In the genomic region with DNA sequence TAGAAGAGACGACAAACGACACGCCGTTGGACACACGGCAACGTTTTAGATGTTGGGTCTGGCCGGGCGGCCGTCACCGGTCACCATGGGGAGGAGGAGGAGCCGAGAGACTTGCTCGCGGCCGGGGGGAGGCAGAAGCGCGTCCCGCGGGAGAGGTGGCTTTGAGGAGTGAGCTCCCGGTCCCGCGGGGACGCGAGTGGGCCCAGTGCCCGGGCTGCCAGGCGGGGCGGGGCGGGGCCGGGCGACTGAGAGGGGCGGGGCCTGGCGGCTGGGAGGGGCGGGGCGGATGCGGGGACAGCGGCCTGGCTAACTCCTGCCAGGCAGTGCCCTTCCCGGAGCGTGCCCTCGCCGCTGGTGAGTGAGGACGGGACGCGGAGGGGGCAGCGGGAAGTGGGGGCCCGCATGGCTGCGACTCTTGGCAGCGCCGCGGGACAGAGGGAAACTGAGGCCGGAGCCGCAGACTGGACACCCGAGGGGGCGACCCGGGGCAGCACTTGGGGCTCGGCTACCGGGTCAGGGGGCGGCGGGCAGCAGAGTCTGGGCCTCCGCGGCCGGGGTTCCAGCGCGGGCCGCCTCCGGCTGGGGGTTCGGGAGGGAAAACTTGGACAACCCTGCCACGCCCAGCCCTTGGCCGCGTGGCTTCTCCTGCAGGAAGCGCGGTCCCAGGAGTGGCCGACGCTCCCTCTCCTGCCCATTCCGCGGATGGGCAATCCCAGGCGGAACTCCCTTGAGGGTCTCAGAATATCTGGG, we compare ENCODE assay signal across 1 cellular context.
TF ChIP-seq lines count a peak whose summit lies in the region.

A gene (plus strand): TSS at position 309 of the 750 bp plus-strand sequence. CDS start 7,680 bp downstream, outside the sequence.

TF ChIP-seq in WTC11, 78 proteins besides CTCF, POLR2A, EP300 and RAD21 (continued from another document):
- TF ChIP-seq, protein P1, sequence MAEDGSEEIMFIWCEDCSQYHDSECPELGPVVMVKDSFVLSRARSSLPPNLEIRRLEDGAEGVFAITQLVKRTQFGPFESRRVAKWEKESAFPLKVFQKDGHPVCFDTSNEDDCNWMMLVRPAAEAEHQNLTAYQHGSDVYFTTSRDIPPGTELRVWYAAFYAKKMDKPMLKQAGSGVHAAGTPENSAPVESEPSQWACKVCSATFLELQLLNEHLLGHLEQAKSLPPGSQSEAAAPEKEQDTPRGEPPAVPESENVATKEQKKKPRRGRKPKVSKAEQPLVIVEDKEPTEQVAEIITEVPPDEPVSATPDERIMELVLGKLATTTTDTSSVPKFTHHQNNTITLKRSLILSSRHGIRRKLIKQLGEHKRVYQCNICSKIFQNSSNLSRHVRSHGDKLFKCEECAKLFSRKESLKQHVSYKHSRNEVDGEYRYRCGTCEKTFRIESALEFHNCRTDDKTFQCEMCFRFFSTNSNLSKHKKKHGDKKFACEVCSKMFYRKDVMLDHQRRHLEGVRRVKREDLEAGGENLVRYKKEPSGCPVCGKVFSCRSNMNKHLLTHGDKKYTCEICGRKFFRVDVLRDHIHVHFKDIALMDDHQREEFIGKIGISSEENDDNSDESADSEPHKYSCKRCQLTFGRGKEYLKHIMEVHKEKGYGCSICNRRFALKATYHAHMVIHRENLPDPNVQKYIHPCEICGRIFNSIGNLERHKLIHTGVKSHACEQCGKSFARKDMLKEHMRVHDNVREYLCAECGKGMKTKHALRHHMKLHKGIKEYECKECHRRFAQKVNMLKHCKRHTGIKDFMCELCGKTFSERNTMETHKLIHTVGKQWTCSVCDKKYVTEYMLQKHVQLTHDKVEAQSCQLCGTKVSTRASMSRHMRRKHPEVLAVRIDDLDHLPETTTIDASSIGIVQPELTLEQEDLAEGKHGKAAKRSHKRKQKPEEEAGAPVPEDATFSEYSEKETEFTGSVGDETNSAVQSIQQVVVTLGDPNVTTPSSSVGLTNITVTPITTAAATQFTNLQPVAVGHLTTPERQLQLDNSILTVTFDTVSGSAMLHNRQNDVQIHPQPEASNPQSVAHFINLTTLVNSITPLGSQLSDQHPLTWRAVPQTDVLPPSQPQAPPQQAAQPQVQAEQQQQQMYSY (CRISPR knock-in tag; IDR thresholded peaks at IDR 0.05), result peak; percentile 82
- TF ChIP-seq, protein P2, sequence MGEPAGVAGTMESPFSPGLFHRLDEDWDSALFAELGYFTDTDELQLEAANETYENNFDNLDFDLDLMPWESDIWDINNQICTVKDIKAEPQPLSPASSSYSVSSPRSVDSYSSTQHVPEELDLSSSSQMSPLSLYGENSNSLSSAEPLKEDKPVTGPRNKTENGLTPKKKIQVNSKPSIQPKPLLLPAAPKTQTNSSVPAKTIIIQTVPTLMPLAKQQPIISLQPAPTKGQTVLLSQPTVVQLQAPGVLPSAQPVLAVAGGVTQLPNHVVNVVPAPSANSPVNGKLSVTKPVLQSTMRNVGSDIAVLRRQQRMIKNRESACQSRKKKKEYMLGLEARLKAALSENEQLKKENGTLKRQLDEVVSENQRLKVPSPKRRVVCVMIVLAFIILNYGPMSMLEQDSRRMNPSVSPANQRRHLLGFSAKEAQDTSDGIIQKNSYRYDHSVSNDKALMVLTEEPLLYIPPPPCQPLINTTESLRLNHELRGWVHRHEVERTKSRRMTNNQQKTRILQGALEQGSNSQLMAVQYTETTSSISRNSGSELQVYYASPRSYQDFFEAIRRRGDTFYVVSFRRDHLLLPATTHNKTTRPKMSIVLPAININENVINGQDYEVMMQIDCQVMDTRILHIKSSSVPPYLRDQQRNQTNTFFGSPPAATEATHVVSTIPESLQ (CRISPR knock-in tag; IDR thresholded peaks at IDR 0.05), result no peak
- TF ChIP-seq, protein P3, sequence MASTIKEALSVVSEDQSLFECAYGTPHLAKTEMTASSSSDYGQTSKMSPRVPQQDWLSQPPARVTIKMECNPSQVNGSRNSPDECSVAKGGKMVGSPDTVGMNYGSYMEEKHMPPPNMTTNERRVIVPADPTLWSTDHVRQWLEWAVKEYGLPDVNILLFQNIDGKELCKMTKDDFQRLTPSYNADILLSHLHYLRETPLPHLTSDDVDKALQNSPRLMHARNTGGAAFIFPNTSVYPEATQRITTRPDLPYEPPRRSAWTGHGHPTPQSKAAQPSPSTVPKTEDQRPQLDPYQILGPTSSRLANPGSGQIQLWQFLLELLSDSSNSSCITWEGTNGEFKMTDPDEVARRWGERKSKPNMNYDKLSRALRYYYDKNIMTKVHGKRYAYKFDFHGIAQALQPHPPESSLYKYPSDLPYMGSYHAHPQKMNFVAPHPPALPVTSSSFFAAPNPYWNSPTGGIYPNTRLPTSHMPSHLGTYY (CRISPR knock-in tag; IDR thresholded peaks at IDR 0.05), result no peak
- TF ChIP-seq GRHL2 (CRISPR knock-in tag; IDR thresholded peaks at IDR 0.05; ENCODE audit: insufficient replicate concordance, severe bottlenecking) (no peak), HMGA2 (CRISPR knock-in tag; IDR thresholded peaks at IDR 0.05) (no peak), RORB (CRISPR knock-in tag; IDR thresholded peaks at IDR 0.05) (no peak), GABPB1 (CRISPR knock-in tag; IDR thresholded peaks at IDR 0.05) (no peak), NR2C2 (CRISPR knock-in tag; IDR thresholded peaks at IDR 0.05) (no peak)
- TF ChIP-seq, protein P4, sequence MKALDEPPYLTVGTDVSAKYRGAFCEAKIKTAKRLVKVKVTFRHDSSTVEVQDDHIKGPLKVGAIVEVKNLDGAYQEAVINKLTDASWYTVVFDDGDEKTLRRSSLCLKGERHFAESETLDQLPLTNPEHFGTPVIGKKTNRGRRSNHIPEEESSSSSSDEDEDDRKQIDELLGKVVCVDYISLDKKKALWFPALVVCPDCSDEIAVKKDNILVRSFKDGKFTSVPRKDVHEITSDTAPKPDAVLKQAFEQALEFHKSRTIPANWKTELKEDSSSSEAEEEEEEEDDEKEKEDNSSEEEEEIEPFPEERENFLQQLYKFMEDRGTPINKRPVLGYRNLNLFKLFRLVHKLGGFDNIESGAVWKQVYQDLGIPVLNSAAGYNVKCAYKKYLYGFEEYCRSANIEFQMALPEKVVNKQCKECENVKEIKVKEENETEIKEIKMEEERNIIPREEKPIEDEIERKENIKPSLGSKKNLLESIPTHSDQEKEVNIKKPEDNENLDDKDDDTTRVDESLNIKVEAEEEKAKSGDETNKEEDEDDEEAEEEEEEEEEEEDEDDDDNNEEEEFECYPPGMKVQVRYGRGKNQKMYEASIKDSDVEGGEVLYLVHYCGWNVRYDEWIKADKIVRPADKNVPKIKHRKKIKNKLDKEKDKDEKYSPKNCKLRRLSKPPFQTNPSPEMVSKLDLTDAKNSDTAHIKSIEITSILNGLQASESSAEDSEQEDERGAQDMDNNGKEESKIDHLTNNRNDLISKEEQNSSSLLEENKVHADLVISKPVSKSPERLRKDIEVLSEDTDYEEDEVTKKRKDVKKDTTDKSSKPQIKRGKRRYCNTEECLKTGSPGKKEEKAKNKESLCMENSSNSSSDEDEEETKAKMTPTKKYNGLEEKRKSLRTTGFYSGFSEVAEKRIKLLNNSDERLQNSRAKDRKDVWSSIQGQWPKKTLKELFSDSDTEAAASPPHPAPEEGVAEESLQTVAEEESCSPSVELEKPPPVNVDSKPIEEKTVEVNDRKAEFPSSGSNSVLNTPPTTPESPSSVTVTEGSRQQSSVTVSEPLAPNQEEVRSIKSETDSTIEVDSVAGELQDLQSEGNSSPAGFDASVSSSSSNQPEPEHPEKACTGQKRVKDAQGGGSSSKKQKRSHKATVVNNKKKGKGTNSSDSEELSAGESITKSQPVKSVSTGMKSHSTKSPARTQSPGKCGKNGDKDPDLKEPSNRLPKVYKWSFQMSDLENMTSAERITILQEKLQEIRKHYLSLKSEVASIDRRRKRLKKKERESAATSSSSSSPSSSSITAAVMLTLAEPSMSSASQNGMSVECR (CRISPR knock-in tag; IDR thresholded peaks at IDR 0.05; ENCODE audit: borderline replicate concordance), result 0 out of 2 replicates have a peak, but pooled peaks have one; percentile 54
- TF ChIP-seq, protein P5, sequence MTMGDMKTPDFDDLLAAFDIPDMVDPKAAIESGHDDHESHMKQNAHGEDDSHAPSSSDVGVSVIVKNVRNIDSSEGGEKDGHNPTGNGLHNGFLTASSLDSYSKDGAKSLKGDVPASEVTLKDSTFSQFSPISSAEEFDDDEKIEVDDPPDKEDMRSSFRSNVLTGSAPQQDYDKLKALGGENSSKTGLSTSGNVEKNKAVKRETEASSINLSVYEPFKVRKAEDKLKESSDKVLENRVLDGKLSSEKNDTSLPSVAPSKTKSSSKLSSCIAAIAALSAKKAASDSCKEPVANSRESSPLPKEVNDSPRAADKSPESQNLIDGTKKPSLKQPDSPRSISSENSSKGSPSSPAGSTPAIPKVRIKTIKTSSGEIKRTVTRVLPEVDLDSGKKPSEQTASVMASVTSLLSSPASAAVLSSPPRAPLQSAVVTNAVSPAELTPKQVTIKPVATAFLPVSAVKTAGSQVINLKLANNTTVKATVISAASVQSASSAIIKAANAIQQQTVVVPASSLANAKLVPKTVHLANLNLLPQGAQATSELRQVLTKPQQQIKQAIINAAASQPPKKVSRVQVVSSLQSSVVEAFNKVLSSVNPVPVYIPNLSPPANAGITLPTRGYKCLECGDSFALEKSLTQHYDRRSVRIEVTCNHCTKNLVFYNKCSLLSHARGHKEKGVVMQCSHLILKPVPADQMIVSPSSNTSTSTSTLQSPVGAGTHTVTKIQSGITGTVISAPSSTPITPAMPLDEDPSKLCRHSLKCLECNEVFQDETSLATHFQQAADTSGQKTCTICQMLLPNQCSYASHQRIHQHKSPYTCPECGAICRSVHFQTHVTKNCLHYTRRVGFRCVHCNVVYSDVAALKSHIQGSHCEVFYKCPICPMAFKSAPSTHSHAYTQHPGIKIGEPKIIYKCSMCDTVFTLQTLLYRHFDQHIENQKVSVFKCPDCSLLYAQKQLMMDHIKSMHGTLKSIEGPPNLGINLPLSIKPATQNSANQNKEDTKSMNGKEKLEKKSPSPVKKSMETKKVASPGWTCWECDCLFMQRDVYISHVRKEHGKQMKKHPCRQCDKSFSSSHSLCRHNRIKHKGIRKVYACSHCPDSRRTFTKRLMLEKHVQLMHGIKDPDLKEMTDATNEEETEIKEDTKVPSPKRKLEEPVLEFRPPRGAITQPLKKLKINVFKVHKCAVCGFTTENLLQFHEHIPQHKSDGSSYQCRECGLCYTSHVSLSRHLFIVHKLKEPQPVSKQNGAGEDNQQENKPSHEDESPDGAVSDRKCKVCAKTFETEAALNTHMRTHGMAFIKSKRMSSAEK (CRISPR knock-in tag; IDR thresholded peaks at IDR 0.05; ENCODE audit: borderline replicate concordance), result no peak
- TF ChIP-seq, protein P6, sequence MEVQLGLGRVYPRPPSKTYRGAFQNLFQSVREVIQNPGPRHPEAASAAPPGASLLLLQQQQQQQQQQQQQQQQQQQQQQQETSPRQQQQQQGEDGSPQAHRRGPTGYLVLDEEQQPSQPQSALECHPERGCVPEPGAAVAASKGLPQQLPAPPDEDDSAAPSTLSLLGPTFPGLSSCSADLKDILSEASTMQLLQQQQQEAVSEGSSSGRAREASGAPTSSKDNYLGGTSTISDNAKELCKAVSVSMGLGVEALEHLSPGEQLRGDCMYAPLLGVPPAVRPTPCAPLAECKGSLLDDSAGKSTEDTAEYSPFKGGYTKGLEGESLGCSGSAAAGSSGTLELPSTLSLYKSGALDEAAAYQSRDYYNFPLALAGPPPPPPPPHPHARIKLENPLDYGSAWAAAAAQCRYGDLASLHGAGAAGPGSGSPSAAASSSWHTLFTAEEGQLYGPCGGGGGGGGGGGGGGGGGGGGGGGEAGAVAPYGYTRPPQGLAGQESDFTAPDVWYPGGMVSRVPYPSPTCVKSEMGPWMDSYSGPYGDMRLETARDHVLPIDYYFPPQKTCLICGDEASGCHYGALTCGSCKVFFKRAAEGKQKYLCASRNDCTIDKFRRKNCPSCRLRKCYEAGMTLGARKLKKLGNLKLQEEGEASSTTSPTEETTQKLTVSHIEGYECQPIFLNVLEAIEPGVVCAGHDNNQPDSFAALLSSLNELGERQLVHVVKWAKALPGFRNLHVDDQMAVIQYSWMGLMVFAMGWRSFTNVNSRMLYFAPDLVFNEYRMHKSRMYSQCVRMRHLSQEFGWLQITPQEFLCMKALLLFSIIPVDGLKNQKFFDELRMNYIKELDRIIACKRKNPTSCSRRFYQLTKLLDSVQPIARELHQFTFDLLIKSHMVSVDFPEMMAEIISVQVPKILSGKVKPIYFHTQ (CRISPR knock-in tag; IDR thresholded peaks at IDR 0.05), result no peak
TF ChIP-seq in WTC11: peak in this region for 4.
